ENCODE assay signal across 16 cellular contexts in the genomic region with DNA sequence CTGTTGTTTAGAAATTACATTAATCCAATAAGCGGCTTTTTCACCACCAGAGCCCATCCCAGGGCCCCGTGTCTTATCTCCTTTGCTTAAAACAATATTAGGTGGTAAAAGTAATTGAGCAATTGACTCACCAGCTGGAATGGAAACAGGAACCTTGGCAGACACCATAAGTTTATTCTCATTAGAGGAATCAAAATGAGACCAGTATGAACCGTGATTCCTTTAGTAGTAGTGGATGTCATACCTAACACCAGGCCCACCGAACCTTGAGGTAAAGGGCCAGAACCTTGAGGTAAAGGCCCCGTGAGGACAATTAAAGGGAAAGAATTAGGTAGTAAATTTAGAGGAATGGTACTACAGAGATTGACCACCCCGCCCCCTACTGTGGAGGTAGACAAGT. TPM values are rescaled to one million over a fixed set of nuclear protein-coding genes. Genes with fewer than 3 reads are reported as not detected.
DNase-seq lines count a peak whose midpoint lies in the region; ATAC-seq, FAIRE-seq and TF ChIP-seq lines count a peak whose summit lies in the region.
"Had no signal": no experiment of that assay in that cellular context is flagged by ENCODE, and none has a peak within 500 bp of the region (broad histone marks: within the 10 kb centered on the region; RNA-seq: fewer than 3 reads in every experiment).

No MANE protein-coding gene starts in this region.

- TF ChIP-seq CTCF in HepG2 (CRISPR knock-in tag; IDR thresholded peaks at IDR 0.05) = no peak

- no peak for ATAC-seq in HepG2
- no peak for ATAC-seq in GM19397 (IDR thresholded peaks at IDR 0.05; ENCODE audit: unreplicated experiment)
- ATAC-seq: K562 had no signal

- CTCF ChIA-PET in HepG2 (lab: Yijun Ruan, JAX; ENCODE audit: low intra/inter-chr PET ratio, low total read pairs) = no interaction called here

- in situ Hi-C loops in HepG2 (cut with HindIII; ENCODE audit: extremely low pct_ligation_motif_present, low pct_unique_long_range_greater_than_20kb) = no loop called here

- intact Hi-C loops in HepG2 (cut with micrococcal nuclease; ENCODE audit: unreplicated experiment) = no loop called here
- intact Hi-C loops in posterior vena cava (cut with DNase I) = no loop called here

- H3K36me3 ChIP-seq in HepG2 (replicated peaks in 1 of 2; ENCODE audit: control insufficient read depth in 1 of 2, insufficient read depth in 2 of 2, low read length in 2 of 2) = peaks cover 0 to 3% of the 10 kb centered on the region in 2 experiments; a peak in 1 of 5 replicates
- H3K36me3 ChIP-seq: HAP-1 had no signal

- TF ChIP-seq EP300 in HepG2 (IDR thresholded peaks at IDR 0.05; ENCODE audit: low read depth in 2 of 2, low read length in 2 of 2) = no peak
- no peak for TF ChIP-seq EP300 in HepG2 (CRISPR knock-in tag; IDR thresholded peaks at IDR 0.05; ENCODE audit: borderline replicate concordance)

- H4K20me1 ChIP-seq in HepG2 (ENCODE audit: insufficient read depth, low read length) = 0 out of 2 replicates have a peak, but pooled peaks cover 5% of the 10 kb centered on the region
- H4K20me1 ChIP-seq: BLaER1 treated with 17β-estradiol and CSF1 and Interleukin-3, amounts not matched to agents 10 nM and 100 nM had no signal

- peak; percentile 8 for DNase-seq in SIG-M5 treated with dmso at 0.1 percent for 504 hours (lab: John Stamatoyannopoulos, UW; ENCODE audit: unreplicated experiment)
- no peak for DNase-seq in SIG-M5 (lab: John Stamatoyannopoulos, UW)
- DNase-seq in NCI-H82 treated with DMSO at 0.1 percent for 48 hours (lab: John Stamatoyannopoulos, UW; ENCODE audit: unreplicated experiment) = peak; percentile 70
- DNase-seq in HepG2 (ENCODE audit: low spot score) = no peak
- DNase-seq in T1000 (lab: John Stamatoyannopoulos, UW) = no peak
- no peak for DNase-seq in posterior vena cava (ENCODE audit: low spot score)
- DNase-seq: ACHN; CD4-positive, alpha-beta T cell; DMS79 had no signal

- H3K4me2 ChIP-seq in HepG2 (ENCODE audit: low read depth, low read length) = peak overlapping the region; percentile 14; the same call in 1 of the 2 replicates
- H3K4me2 ChIP-seq: BLaER1 treated with 17β-estradiol and CSF1 and Interleukin-3, amounts not matched to agents 10 nM and 100 nM had no signal

- no peak overlapping the region for H3K9ac ChIP-seq in HepG2 (ENCODE audit: insufficient read depth, low read depth, low read length)
- H3K9ac ChIP-seq: BLaER1 treated with 17β-estradiol and CSF1 and Interleukin-3, amounts not matched to agents 10 nM and 100 nM had no signal

- peaks cover 78% of the 10 kb centered on the region for H3K4me1 ChIP-seq in HepG2 (ENCODE audit: insufficient read depth, low read length)
- H3K4me1 ChIP-seq: BLaER1 treated with 17β-estradiol and CSF1 and Interleukin-3, amounts not matched to agents 10 nM and 100 nM; HAP-1 had no signal

- H3K27me3 ChIP-seq in HepG2 (ENCODE audit: control insufficient read depth in 1 of 2, insufficient read depth in 2 of 2, low read length in 2 of 2) = no peaks in the 10 kb centered on the region
- H3K27me3 ChIP-seq: BLaER1 treated with 17β-estradiol and CSF1 and Interleukin-3, amounts not matched to agents 10 nM and 100 nM had no signal

- BruUV-seq in HepG2 (replicated peaks; lab: Mats Ljungman, UMichigan) = no TSS peak

- H3K9me3 ChIP-seq in HepG2 (ENCODE audit: low read length) = no peaks in the 10 kb centered on the region
- H3K9me3 ChIP-seq: HAP-1 had no signal

- 86% methylated on average over 6 of the region's 6 CpGs for WGBS in HepG2 (ENCODE audit: low lambda C conversion rate)

- FAIRE-seq in HepG2 (lab: Jason Lieb, UNC) = no peak
- FAIRE-seq: GM12891, H1, K562 had no signal

- peaks cover 46% of the 10 kb centered on the region for H3K79me2 ChIP-seq in HepG2 (ENCODE audit: insufficient read depth, low read length)

- peak overlapping the region; percentile 47 for H3K27ac ChIP-seq in HepG2 (ENCODE audit: extremely low read length, insufficient read depth, low read length)
- H3K27ac ChIP-seq: BLaER1 treated with 17β-estradiol and CSF1 and Interleukin-3, amounts not matched to agents 10 nM and 100 nM; HL-60 had no signal

- no peak for TF ChIP-seq POLR2A in HepG2 (IDR thresholded peaks at IDR 0.05; ENCODE audit: insufficient read depth in 1 of 2, low read depth in 2 of 2, low read length in 2 of 2)

- TF ChIP-seq RAD21 in HepG2 (CRISPR knock-in tag; IDR thresholded peaks at IDR 0.05) = no peak

- H2AFZ ChIP-seq in HepG2 (ENCODE audit: low read length) = no peak overlapping the region

- POLR2A ChIA-PET in HepG2 (lab: Yijun Ruan, JAX) = interaction anchor here (1.0 to 2.0 kb wide), 2 partner anchors 8 to 17 kb away, joined by 5 to 14 read pairs; partner anchors contain the start of gene HSDL2

- no peak overlapping the region for H3K4me3 ChIP-seq in HepG2 (replicated peaks in 1 of 3; ENCODE audit: insufficient read depth in 1 of 3, low read depth in 2 of 3, low read length in 3 of 3)
- H3K4me3 ChIP-seq: BLaER1 treated with 17β-estradiol and CSF1 and Interleukin-3, amounts not matched to agents 10 nM and 100 nM; HAP-1; K562 had no signal

TF ChIP-seq in HepG2, 621 proteins besides CTCF, POLR2A, EP300 and RAD21:
- TF ChIP-seq ZNF362 (CRISPR knock-in tag; IDR thresholded peaks at IDR 0.05; ENCODE audit: borderline replicate concordance) (no peak), RXRB (CRISPR knock-in tag; IDR thresholded peaks at IDR 0.05; ENCODE audit: borderline replicate concordance) (no peak), ARNT2 (CRISPR knock-in tag; IDR thresholded peaks at IDR 0.05; ENCODE audit: low read depth) (no peak), JDP2 (CRISPR knock-in tag; IDR thresholded peaks at IDR 0.05; ENCODE audit: borderline replicate concordance) (no peak), CC2D1A (CRISPR knock-in tag; IDR thresholded peaks at IDR 0.05) (no peak), ZNF383 (CRISPR knock-in tag; IDR thresholded peaks at IDR 0.05; ENCODE audit: borderline replicate concordance) (no peak), KLF9 (CRISPR knock-in tag; IDR thresholded peaks at IDR 0.05; ENCODE audit: low read depth) (no peak), ZSCAN30 (CRISPR knock-in tag; IDR thresholded peaks at IDR 0.05) (no peak), ZNF24 (IDR thresholded peaks at IDR 0.05) (no peak), MBD4 (IDR thresholded peaks at IDR 0.05; ENCODE audit: borderline replicate concordance, low read length) (no peak), KDM6A (CRISPR knock-in tag; IDR thresholded peaks at IDR 0.05; ENCODE audit: low read depth) (no peak), SPEN (CRISPR knock-in tag; IDR thresholded peaks at IDR 0.05; ENCODE audit: low read depth) (no peak), ZNF256 (CRISPR knock-in tag; conservative IDR thresholded peaks at IDR 0.05) (no peak), ZNF441 (CRISPR knock-in tag; IDR thresholded peaks at IDR 0.05; ENCODE audit: borderline replicate concordance) (no peak), BRCA1 (CRISPR knock-in tag; IDR thresholded peaks at IDR 0.05) (no peak), ZNF543 (CRISPR knock-in tag; IDR thresholded peaks at IDR 0.05) (no peak)
- TF ChIP-seq, protein P1, sequence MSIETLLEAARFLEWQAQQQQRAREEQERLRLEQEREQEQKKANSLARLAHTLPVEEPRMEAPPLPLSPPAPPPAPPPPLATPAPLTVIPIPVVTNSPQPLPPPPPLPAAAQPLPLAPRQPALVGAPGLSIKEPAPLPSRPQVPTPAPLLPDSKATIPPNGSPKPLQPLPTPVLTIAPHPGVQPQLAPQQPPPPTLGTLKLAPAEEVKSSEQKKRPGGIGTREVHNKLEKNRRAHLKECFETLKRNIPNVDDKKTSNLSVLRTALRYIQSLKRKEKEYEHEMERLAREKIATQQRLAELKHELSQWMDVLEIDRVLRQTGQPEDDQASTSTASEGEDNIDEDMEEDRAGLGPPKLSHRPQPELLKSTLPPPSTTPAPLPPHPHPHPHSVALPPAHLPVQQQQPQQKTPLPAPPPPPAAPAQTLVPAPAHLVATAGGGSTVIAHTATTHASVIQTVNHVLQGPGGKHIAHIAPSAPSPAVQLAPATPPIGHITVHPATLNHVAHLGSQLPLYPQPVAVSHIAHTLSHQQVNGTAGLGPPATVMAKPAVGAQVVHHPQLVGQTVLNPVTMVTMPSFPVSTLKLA (IDR thresholded peaks at IDR 0.05) = no peak

RNA-seq across cellular contexts. Expression of gene HSDL2, which starts 16.5 kb away (rescaled TPM):
- 55.3 and 76.3 TPM in 2 replicates for total RNA-seq in HepG2 (2016; rRNA removed; fragmentation: Illumina TruSeq; extraction: Trizol)
- total RNA-seq in HepG2 (2016; cell fraction: cytosol; rRNA removed; fragmentation: Illumina TruSeq; extraction: Trizol; ENCODE audit: low read depth) = 26.8 and 28.8 TPM in 2 replicates
- total RNA-seq in HepG2 (2016; cell fraction: insoluble cytoplasmic fraction; rRNA removed; fragmentation: Illumina TruSeq; extraction: Trizol) = 57.7 and 86.7 TPM in 2 replicates
- 36.5 and 40.1 TPM in 2 replicates for total RNA-seq in HepG2 (2016; cell fraction: membrane; rRNA removed; fragmentation: Illumina TruSeq; extraction: Trizol)
- total RNA-seq in HepG2 (2016; cell fraction: nucleus; rRNA removed; fragmentation: Illumina TruSeq; extraction: Trizol) = 32.2 and 40.4 TPM in 2 replicates
- polyA plus RNA-seq in HepG2 (2011; rRNA removed) = 57.7 and 80.2 TPM in 2 replicates
- 36.9 and 43.5 TPM in 2 replicates for polyA plus RNA-seq in HepG2 (2011; cell fraction: cytosol; rRNA removed)
- polyA plus RNA-seq in HepG2 (2011; cell fraction: nucleus; rRNA removed) = 22.2 and 23.4 TPM in 2 replicates
- polyA plus RNA-seq in HepG2 (2012) = 47.7 and 65.1 TPM in 2 replicates
- polyA plus RNA-seq in HepG2 (2016; cell fraction: cytosol; fragmentation: Illumina TruSeq; extraction: Trizol; ENCODE audit: low read depth) = 18.6 and 21.0 TPM in 2 replicates
- 69.6 and 82.4 TPM in 2 replicates for polyA plus RNA-seq in HepG2 (2016; cell fraction: insoluble cytoplasmic fraction; fragmentation: Illumina TruSeq; extraction: Trizol; ENCODE audit: low read depth)
- polyA plus RNA-seq in HepG2 (2016; cell fraction: membrane; fragmentation: Illumina TruSeq; extraction: Trizol; ENCODE audit: low read depth) = 26.5 and 28.6 TPM in 2 replicates
- 38.5 and 39.3 TPM in 2 replicates for polyA plus RNA-seq in HepG2 (2016; cell fraction: nucleus; fragmentation: Illumina TruSeq; extraction: Trizol; ENCODE audit: insufficient read depth, low read depth)
- polyA minus RNA-seq in HepG2 (2011; rRNA and poly(A)+ RNA removed; ENCODE audit: low replicate concordance) = 28.6 and 43.8 TPM in 2 replicates
- polyA minus RNA-seq in HepG2 (2011; cell fraction: cytosol; rRNA and poly(A)+ RNA removed) = 58.9 and 62.7 TPM in 2 replicates
- polyA minus RNA-seq in HepG2 (2011; cell fraction: nucleus; rRNA and poly(A)+ RNA removed) = 66.0 and 70.4 TPM in 2 replicates
- 10 to 100 TPM; 34.8 to 46.2 TPM for total RNA-seq in posterior vena cava

Comparison
In these comparisons a context has a peak if more than half of its experiments do, and no peak if none do; other contexts are left out.
1. DNase-seq: peak in SIG-M5 treated with dmso at 0.1 percent for 504 hours (single experiment) and NCI-H82 treated with DMSO at 0.1 percent for 48 hours (single experiment); none in SIG-M5 (single experiment), HepG2 (single experiment), T1000 (single experiment) and posterior vena cava (single experiment).